1 cellular context compared by ENCODE assay signal in genomic region chr14:68727315-68728078, GRCh38.
TF ChIP-seq lines count a peak whose summit lies in the region.

No MANE protein-coding gene starts in this region.

TF ChIP-seq in K562, 482 proteins besides CTCF, POLR2A, EP300 and RAD21 (continued from another document and continues in another):
- TF ChIP-seq ZNF280B (CRISPR knock-in tag; IDR thresholded peaks at IDR 0.05) (no peak), CEBPZ (IDR thresholded peaks at IDR 0.05; ENCODE audit: borderline replicate concordance, low read depth, low read length) (no peak), TCF3 (CRISPR knock-in tag; IDR thresholded peaks at IDR 0.05) (no peak; the same call in 1 of the 2 replicates), ZNF644 (tag; IDR thresholded peaks at IDR 0.05; ENCODE audit: low read depth) (0 out of 2 replicates have a peak, but pooled peaks have one; percentile 42), THRAP3 (IDR thresholded peaks at IDR 0.05; ENCODE audit: borderline replicate concordance) (no peak), CHD7 (IDR thresholded peaks at IDR 0.05; ENCODE audit: low read depth, low read length) (no peak), HSF4 (CRISPR knock-in tag; IDR thresholded peaks at IDR 0.05; ENCODE audit: borderline replicate concordance) (no peak), EP400 (IDR thresholded peaks at IDR 0.05) (peak; percentile 34; the same call in 1 of the 2 replicates), ARID3A (IDR thresholded peaks at IDR 0.05; ENCODE audit: borderline replicate concordance, low read depth, low read length) (no peak), DIDO1 (tag; IDR thresholded peaks at IDR 0.05; ENCODE audit: low read depth) (no peak), NFE2 (IDR thresholded peaks at IDR 0.05; ENCODE audit: low read depth) (no peak), MBD2 (IDR thresholded peaks at IDR 0.05; ENCODE audit: borderline replicate concordance, low read depth) (no peak), ATF7 (IDR thresholded peaks at IDR 0.05) (0 out of 2 replicates have a peak, but pooled peaks have one; percentile 14), GTF2A2 (tag; IDR thresholded peaks at IDR 0.05) (no peak), SMAD4 (CRISPR knock-in tag; conservative IDR thresholded peaks at IDR 0.05) (no peak; the same call in none of the 2 replicates), ZNF668 (CRISPR knock-in tag; IDR thresholded peaks at IDR 0.05) (no peak), SETDB1 (IDR thresholded peaks at IDR 0.05; ENCODE audit: low read length) (no peak), CREM (IDR thresholded peaks at IDR 0.05; ENCODE audit: low read depth) (no peak), NUFIP1 (IDR thresholded peaks at IDR 0.05; ENCODE audit: partially characterized antibody) (no peak), E2F8 (IDR thresholded peaks at IDR 0.05; ENCODE audit: low read depth, partially characterized antibody) (no peak), MTA3 (IDR thresholded peaks at IDR 0.05; ENCODE audit: borderline replicate concordance) (no peak), CBFA2T3 (IDR thresholded peaks at IDR 0.05) (peak; percentile 25; the same call in 1 of the 2 replicates), NONO (IDR thresholded peaks at IDR 0.05; ENCODE audit: low read depth in 2 of 2, low read length in 1 of 2) (no peak), ZKSCAN8 (CRISPR knock-in tag; IDR thresholded peaks at IDR 0.05) (no peak), ZNF79 (CRISPR knock-in tag; IDR thresholded peaks at IDR 0.05; ENCODE audit: low read depth) (no peak), ETV6 (IDR thresholded peaks at IDR 0.05; ENCODE audit: borderline replicate concordance in 1 of 2, low read depth in 2 of 2, low read length in 1 of 2) (peak; percentile 44 to 69; a peak in 2 of 4 replicates), ETV6 (CRISPR knock-in tag; IDR thresholded peaks at IDR 0.05; ENCODE audit: borderline replicate concordance) (no peak), ZNF551 (CRISPR knock-in tag; IDR thresholded peaks at IDR 0.05) (no peak), PRMT5 (CRISPR knock-in tag; IDR thresholded peaks at IDR 0.05) (no peak), MEF2A (IDR thresholded peaks at IDR 0.05; ENCODE audit: control insufficient read depth, low read depth, low read length) (no peak), ZNF311 (CRISPR knock-in tag; IDR thresholded peaks at IDR 0.05) (no peak), CBFA2T2 (conservative IDR thresholded peaks at IDR 0.05) (no peak), ZNF436 (CRISPR knock-in tag; IDR thresholded peaks at IDR 0.05) (no peak), PTBP1 (IDR thresholded peaks at IDR 0.05; ENCODE audit: low read depth, low read length) (no peak), PURB (CRISPR knock-in tag; IDR thresholded peaks at IDR 0.05; ENCODE audit: low read depth) (no peak), HDAC1 (IDR thresholded peaks at IDR 0.05) (no peak), OTX1 (CRISPR knock-in tag; IDR thresholded peaks at IDR 0.05) (no peak), PBX2 (CRISPR knock-in tag; IDR thresholded peaks at IDR 0.05; ENCODE audit: low read depth) (no peak), PBX2 (tag; conservative IDR thresholded peaks at IDR 0.05; ENCODE audit: low read depth) (peak; percentile 43; the same call in 1 of the 2 replicates)
